In the genomic region with DNA sequence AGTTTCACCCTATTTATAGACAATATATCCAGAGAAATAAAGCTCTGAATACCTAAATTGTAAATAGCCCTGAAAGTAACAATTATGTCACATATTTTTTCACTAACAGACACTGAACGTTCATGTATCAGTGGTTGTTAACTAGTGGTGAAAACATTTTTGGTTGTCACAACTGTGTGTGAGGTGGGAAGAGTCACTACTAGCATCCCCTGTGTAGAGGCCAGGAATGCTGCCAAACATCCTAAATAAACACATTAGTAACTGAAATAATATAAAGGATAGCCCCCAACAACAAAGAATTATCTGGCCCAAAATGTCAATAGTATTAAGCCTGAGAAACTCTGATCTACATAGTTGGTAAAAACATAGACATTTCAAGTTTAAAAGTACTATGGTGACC, we compare ENCODE assay signal across 15 cellular contexts.
DNase-seq lines count a peak whose midpoint lies in the region; ATAC-seq and TF ChIP-seq lines count a peak whose summit lies in the region.
"Had no signal": no experiment of that assay in that cellular context is flagged by ENCODE, and none has a peak within 500 bp of the region (broad histone marks: within the 10 kb centered on the region; RNA-seq: fewer than 3 reads in every experiment).

No MANE protein-coding gene starts in this region.

- WGBS in esophagus muscularis mucosa: 46% methylated on average over 1 of the region's 1 CpG

- POLR2A ChIA-PET in PC-9 (lab: Charles Lee; ENCODE audit: unreplicated experiment): no interaction called here

- peaks cover 15% of the 10 kb centered on the region for H3K36me3 Mint-ChIP-seq in activated naive CD8-positive, alpha-beta T cell treated with anti-CD3 and anti-CD28 coated beads, Interleukin-2, amount 50 U/mL, for 24 hours (ENCODE audit: low read depth)
- peaks cover 10% of the 10 kb centered on the region for H3K36me3 Mint-ChIP-seq in memory B cell

- TF ChIP-seq POLR2A in esophagus muscularis mucosa (IDR thresholded peaks at IDR 0.05; ENCODE audit: low read depth): no peak

- H3K27ac ChIP-seq in esophagus muscularis mucosa (replicated peaks in 1 of 4) (no peak overlapping the region), PC-9 (no peak overlapping the region)
- H3K27ac ChIP-seq: SJCRH30 had no signal

- H3K27me3 ChIP-seq in esophagus muscularis mucosa (no peaks in the 10 kb centered on the region), PC-9 (ENCODE audit: insufficient read depth, low read depth) (no peaks in the 10 kb centered on the region)
- H3K27me3 ChIP-seq: SJCRH30 had no signal

- H3K4me3 ChIP-seq in esophagus muscularis mucosa: no peak overlapping the region
- H3K4me3 ChIP-seq in PC-9: no peak overlapping the region
- H3K4me3 ChIP-seq: SJCRH30 had no signal

- peak; percentile 34 for DNase-seq in EH (ENCODE audit: low read depth)
- DNase-seq in activated naive CD8-positive, alpha-beta T cell treated with anti-CD3 and anti-CD28 coated beads, Interleukin-2, amount 50 U/mL, for 24 hours: no peak
- DNase-seq in memory B cell (ENCODE audit: low spot score in 2 of 2): no peak
- no peak for DNase-seq in esophagus muscularis mucosa (ENCODE audit: extremely low spot score)
- no peak for DNase-seq in NCI-H526 (lab: John Stamatoyannopoulos, UW)
- no peak for DNase-seq in PC-9
- DNase-seq: HCEC 1CT, MV-4-11, NCI-H1436, NCI-H2081, NCI-H82, PC-3, SJCRH30 had no signal

- H3F3A ChIP-seq in PC-9 (ENCODE audit: insufficient read depth, low read depth): no peaks in the 10 kb centered on the region

- intact Hi-C loops in esophagus muscularis mucosa (cut with DNase I): no loop called here
- intact Hi-C loops in PC-9 (cut with micrococcal nuclease; ENCODE audit: unreplicated experiment): no loop called here

- no peak for TF ChIP-seq CTCF in esophagus muscularis mucosa (IDR thresholded peaks at IDR 0.05)
- no peak for TF ChIP-seq CTCF in PC-9 (conservative IDR thresholded peaks at IDR 0.05)

- TF ChIP-seq EP300 in esophagus muscularis mucosa (IDR thresholded peaks at IDR 0.05): no peak

- CTCF ChIA-PET in PC-9 (lab: Charles Lee): no interaction called here

- H3K4me2 ChIP-seq in PC-9: no peak overlapping the region

- ATAC-seq in activated naive CD8-positive, alpha-beta T cell treated with anti-CD3 and anti-CD28 coated beads, Interleukin-2, amount 50 U/mL, for 24 hours: no peak
- no peak for ATAC-seq in memory B cell (ENCODE audit: low read depth)
- ATAC-seq in HG03139 (IDR thresholded peaks at IDR 0.05; ENCODE audit: unreplicated experiment): no peak
- ATAC-seq: PC-3 had no signal

- H3K9me3 ChIP-seq in esophagus muscularis mucosa (no peaks in the 10 kb centered on the region), PC-9 (ENCODE audit: insufficient read depth, low read depth) (no peaks in the 10 kb centered on the region)
- H3K9me3 ChIP-seq: SJCRH30 had no signal

- H3K36me3 ChIP-seq in esophagus muscularis mucosa (peaks cover 0 to 13% (median 0%) of the 10 kb centered on the region in 4 donors), PC-9 (ENCODE audit: low read depth) (no peaks in the 10 kb centered on the region)

- H4K20me1 ChIP-seq in PC-9 (ENCODE audit: insufficient read depth): no peaks in the 10 kb centered on the region

- H3K4me1 Mint-ChIP-seq in activated naive CD8-positive, alpha-beta T cell treated with anti-CD3 and anti-CD28 coated beads, Interleukin-2, amount 50 U/mL, for 24 hours: peaks cover 27% of the 10 kb centered on the region
- H3K4me1 Mint-ChIP-seq in memory B cell: peaks cover 12% of the 10 kb centered on the region

- H3K4me1 ChIP-seq in esophagus muscularis mucosa: peaks cover 21 to 56% (median 52%) of the 10 kb centered on the region in 4 donors
- H3K4me1 ChIP-seq in PC-9 (replicated peaks; ENCODE audit: insufficient read depth): no peaks in the 10 kb centered on the region
- H3K4me1 ChIP-seq: SJCRH30 had no signal

- no peaks in the 10 kb centered on the region for H3K9me3 Mint-ChIP-seq in activated naive CD8-positive, alpha-beta T cell treated with anti-CD3 and anti-CD28 coated beads, Interleukin-2, amount 50 U/mL, for 24 hours
- H3K9me3 Mint-ChIP-seq in memory B cell: no peaks in the 10 kb centered on the region

- H3K79me2 ChIP-seq in PC-9 (ENCODE audit: low read depth): no peaks in the 10 kb centered on the region

- H3K27me3 Mint-ChIP-seq in activated naive CD8-positive, alpha-beta T cell treated with anti-CD3 and anti-CD28 coated beads, Interleukin-2, amount 50 U/mL, for 24 hours: no peaks in the 10 kb centered on the region
- H3K27me3 Mint-ChIP-seq in memory B cell: no peaks in the 10 kb centered on the region
- H3K27me3 Mint-ChIP-seq: B cell had no signal

- no TSS peak for BruUV-seq in PC-9 (replicated peaks; lab: Mats Ljungman, UMichigan)

- H3K9me2 ChIP-seq in PC-9 (ENCODE audit: insufficient read depth): no peaks in the 10 kb centered on the region

- H2AFZ ChIP-seq in PC-9: no peak overlapping the region

- H3K27ac Mint-ChIP-seq in activated naive CD8-positive, alpha-beta T cell treated with anti-CD3 and anti-CD28 coated beads, Interleukin-2, amount 50 U/mL, for 24 hours: peak overlapping the region; percentile 26
- H3K27ac Mint-ChIP-seq in memory B cell: peak overlapping the region; percentile 60
- H3K27ac Mint-ChIP-seq: B cell had no signal

- no peak overlapping the region for H3K4me3 Mint-ChIP-seq in activated naive CD8-positive, alpha-beta T cell treated with anti-CD3 and anti-CD28 coated beads, Interleukin-2, amount 50 U/mL, for 24 hours
- no peak overlapping the region for H3K4me3 Mint-ChIP-seq in memory B cell
- H3K4me3 Mint-ChIP-seq: B cell had no signal
